26 cellular contexts compared by ENCODE assay signal in the genomic region with DNA sequence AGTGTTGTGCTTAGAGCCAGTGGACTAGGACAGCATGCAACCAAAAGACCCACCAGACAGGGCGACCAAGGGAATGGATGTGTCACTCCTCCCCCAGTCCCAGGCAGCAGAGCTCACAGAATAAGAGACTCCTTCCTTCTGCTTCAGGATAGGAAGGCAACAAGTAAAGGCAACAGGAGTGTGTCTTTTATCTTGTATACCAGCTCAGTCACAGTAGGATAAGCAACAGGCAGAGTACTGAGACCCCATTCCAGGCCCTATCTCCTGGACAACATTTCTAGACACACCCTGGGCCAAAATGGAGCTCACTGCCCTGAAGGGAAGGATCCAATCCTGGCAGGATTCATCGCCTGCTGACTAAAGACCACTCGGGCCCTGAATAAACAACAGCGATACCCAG. TPM values are rescaled to one million over a fixed set of nuclear protein-coding genes. Genes with fewer than 3 reads are reported as not detected.
"Had no signal": no experiment of that assay in that cellular context is flagged by ENCODE, and none has a peak within 500 bp of the region (broad histone marks: within the 10 kb centered on the region; RNA-seq: fewer than 3 reads in every experiment).

No MANE protein-coding gene starts in this region.

- H3K4me3 Mint-ChIP-seq: effector memory CD8-positive, alpha-beta T cell; naive thymus-derived CD8-positive, alpha-beta T cell; nephron progenitor cell; stimulated activated naive CD8-positive, alpha-beta T cell treated with anti-CD3 and anti-CD28 coated beads, Interleukin-15, amount 100 ng/mL, for 72 hours had no signal

- H3K27ac Mint-ChIP-seq: stimulated activated naive CD8-positive, alpha-beta T cell treated with anti-CD3 and anti-CD28 coated beads, Interleukin-15, amount 100 ng/mL, for 72 hours had no signal

- H3K9me3 Mint-ChIP-seq: effector memory CD8-positive, alpha-beta T cell; naive thymus-derived CD8-positive, alpha-beta T cell had no signal

- H3K4me1 ChIP-seq: gastrocnemius medialis, psoas muscle, sigmoid colon, upper lobe of right lung, uterus had no signal

- H3K4me1 Mint-ChIP-seq: nephron progenitor cell had no signal

- H3K9me3 ChIP-seq: gastrocnemius medialis, heart left ventricle, psoas muscle, sigmoid colon, suprapubic skin, transverse colon, upper lobe of right lung, uterus had no signal

- H3K27me3 ChIP-seq: gastrocnemius medialis, heart left ventricle, hepatocyte, sigmoid colon, suprapubic skin, transverse colon, upper lobe of right lung, uterus had no signal

- H3K36me3 ChIP-seq: uterus had no signal

- ATAC-seq: effector memory CD8-positive, alpha-beta T cell; esophagus mucosa; gastrocnemius medialis; heart left ventricle; left lobe of liver; naive thymus-derived CD8-positive, alpha-beta T cell; psoas muscle; right cardiac atrium; stimulated activated naive CD8-positive, alpha-beta T cell treated with anti-CD3 and anti-CD28 coated beads, Interleukin-15, amount 100 ng/mL, for 72 hours; upper lobe of right lung had no signal

- H3K4me3 ChIP-seq: gastrocnemius medialis, heart left ventricle, hepatocyte, psoas muscle, sigmoid colon, suprapubic skin, transverse colon, upper lobe of right lung, uterus had no signal

- H3K27ac ChIP-seq: epithelial cell of prostate, gastrocnemius medialis, heart left ventricle, hepatocyte, psoas muscle, sigmoid colon, suprapubic skin, upper lobe of right lung, uterus had no signal

- DNase-seq: cortex of kidney; effector memory CD8-positive, alpha-beta T cell; foreskin fibroblast; gastrocnemius medialis; heart left ventricle; kidney; naive thymus-derived CD8-positive, alpha-beta T cell; nephron progenitor cell; nucleus accumbens; psoas muscle; right cardiac atrium; sigmoid colon; stimulated activated CD4-positive, alpha-beta T cell treated with anti-CD3 and anti-CD28 coated beads, Interleukin-2, amount 100 ng/mL, for 24 hours; stimulated activated CD4-positive, alpha-beta T cell treated with anti-CD3 and anti-CD28 coated beads, Interleukin-4, amount 100 ng/mL, for 4 hours; stimulated activated naive CD4-positive, alpha-beta T cell; stimulated activated naive CD8-positive, alpha-beta T cell treated with anti-CD3 and anti-CD28 coated beads, Interleukin-15, amount 100 ng/mL, for 72 hours; transverse colon; upper lobe of right lung; uterus had no signal

- H3K27me3 Mint-ChIP-seq: effector memory CD8-positive, alpha-beta T cell; naive thymus-derived CD8-positive, alpha-beta T cell; stimulated activated naive CD8-positive, alpha-beta T cell treated with anti-CD3 and anti-CD28 coated beads, Interleukin-15, amount 100 ng/mL, for 72 hours had no signal

RNA-seq across cellular contexts. Expression of a gene that starts 55.9 kb away (rescaled TPM):
- total RNA-seq: hepatocyte, left lobe of liver, myocyte, osteocyte, suprapubic skin had no signal
